ENCODE assay signal across 39 cellular contexts in genomic region chr17:58187675-58188074, GRCh38. TPM values are rescaled to one million over a fixed set of nuclear protein-coding genes. Genes with fewer than 3 reads are reported as not detected.
"Had no signal": no experiment of that assay in that cellular context is flagged by ENCODE, and none has a peak within 500 bp of the region (broad histone marks: within the 10 kb centered on the region; RNA-seq: fewer than 3 reads in every experiment).

No MANE protein-coding gene starts in this region.

- DNase-seq: activated B cell treated with CpG ODN at 0.5 μM for 24 hours; activated CD4-positive, alpha-beta memory T cell treated with anti-CD3 and anti-CD28 coated beads for 36 hours; activated CD4-positive, alpha-beta T cell treated with anti-CD3 and anti-CD28 coated beads, Interleukin-2, amount 10 ng/mL, durations not matched to agents 24 days and 14 days; activated CD8-positive, alpha-beta memory T cell treated with anti-CD3 and anti-CD28 coated beads, Interleukin-2, amount 10 ng/mL, durations not matched to agents 7 days and 5 days; activated CD8-positive, alpha-beta memory T cell treated with anti-CD3 and anti-CD28 coated beads, Interleukin-2, amount 50 U/mL, for 4 hours; activated CD8-positive, alpha-beta T cell treated with anti-CD3 and anti-CD28 coated beads, Interleukin-2, amount 10 ng/mL, durations not matched to agents 7 days and 5 days; activated effector memory CD4-positive, alpha-beta T cell treated with anti-CD3 and anti-CD28 coated beads, Interleukin-2, amount 50 U/mL, for 16 hours; activated naive CD4-positive, alpha-beta T cell treated with anti-CD3 and anti-CD28 coated beads for 36 hours; activated naive CD8-positive, alpha-beta T cell treated with anti-CD3 and anti-CD28 coated beads for 36 hours; activated naive CD8-positive, alpha-beta T cell treated with anti-CD3 and anti-CD28 coated beads, Interleukin-2, amount 50 U/mL, for 24 hours; activated T-cell treated with anti-CD3 and anti-CD28 coated beads, Interleukin-2, amount 50 U/mL, for 1 hour; activated T-cell treated with anti-CD3 and anti-CD28 coated beads, Interleukin-2, amount 50 U/mL, for 48 hours; adrenal gland; amygdala; aorta; body of pancreas; caudate nucleus; cortex of kidney; dermis blood vessel endothelial cell; effector CD4-positive, alpha-beta T cell; effector memory CD8-positive, alpha-beta T cell; esophagus squamous epithelium; foreskin melanocyte; head of caudate nucleus; T-helper 17 cell; T1000; WERI-Rb-1 had no signal

- H3K9me3 Mint-ChIP-seq: activated B cell treated with CpG ODN at 0.5 μM for 24 hours; activated CD4-positive, alpha-beta memory T cell treated with anti-CD3 and anti-CD28 coated beads for 36 hours; activated CD4-positive, alpha-beta T cell treated with anti-CD3 and anti-CD28 coated beads, Interleukin-2, amount 10 ng/mL, durations not matched to agents 24 days and 14 days; activated naive CD4-positive, alpha-beta T cell treated with anti-CD3 and anti-CD28 coated beads for 36 hours; activated naive CD4-positive, alpha-beta T cell treated with anti-CD3 and anti-CD28 coated beads, Interleukin-2, amount 50 U/mL, for 24 hours; activated naive CD8-positive, alpha-beta T cell treated with anti-CD3 and anti-CD28 coated beads for 36 hours; activated naive CD8-positive, alpha-beta T cell treated with anti-CD3 and anti-CD28 coated beads, Interleukin-2, amount 50 U/mL, for 24 hours; activated T-helper 1 cell treated with anti-CD3 and anti-CD28 coated beads, Interleukin-12 subunit alpha, Interleukin-12 subunit beta, Interleukin-2, Interleukin-4 antibody, amounts not matched to agents 30 ng/mL and 10 ng/mL and 1 ng/mL, durations not matched to agents 14 hours and 24 hours and 36 hours; activated T-helper 2 cell treated with anti-CD3 and anti-CD28 coated beads, Interferon-gamma antibody, Interleukin-2, Interleukin-4, amounts not matched to agents 10 μg/mL and 5 μg/mL and 100 μg/mL, durations not matched to agents 14 hours and 24 hours and 36 hours; effector memory CD8-positive, alpha-beta T cell; T-helper 2 cell treated with Interferon-gamma antibody and Interleukin-4, amounts not matched to agents 5 μg/mL and 100 μg/mL, for 36 hours had no signal

- H3K4me3 ChIP-seq: adrenal gland, body of pancreas, esophagus squamous epithelium had no signal

- H3K27me3 ChIP-seq: adrenal gland, body of pancreas had no signal

- H3K9me3 ChIP-seq: adrenal gland, body of pancreas, esophagus squamous epithelium had no signal

- ATAC-seq: activated CD4-positive, CD25-positive, alpha-beta regulatory T cell treated with anti-CD3 and anti-CD28 coated beads, Interleukin-2, amount 50 U/mL, for 24 hours; activated CD8-positive, alpha-beta memory T cell treated with anti-CD3 and anti-CD28 coated beads, Interleukin-2, amount 10 ng/mL, durations not matched to agents 7 days and 5 days; activated CD8-positive, alpha-beta T cell treated with anti-CD3 and anti-CD28 coated beads, Interleukin-2, amount 10 ng/mL, durations not matched to agents 7 days and 5 days; activated naive CD8-positive, alpha-beta T cell treated with anti-CD3 and anti-CD28 coated beads, Interleukin-2, amount 50 U/mL, for 24 hours; body of pancreas; effector memory CD8-positive, alpha-beta T cell; T-helper 17 cell had no signal

- H3K4me3 Mint-ChIP-seq: activated B cell treated with CpG ODN at 0.5 μM for 24 hours; activated CD4-positive, alpha-beta memory T cell treated with anti-CD3 and anti-CD28 coated beads for 36 hours; activated CD4-positive, alpha-beta T cell treated with anti-CD3 and anti-CD28 coated beads, Interleukin-2, amount 10 ng/mL, durations not matched to agents 24 days and 14 days; activated CD8-positive, alpha-beta memory T cell treated with anti-CD3 and anti-CD28 coated beads, Interleukin-2, amount 10 ng/mL, durations not matched to agents 7 days and 5 days; activated CD8-positive, alpha-beta T cell treated with anti-CD3 and anti-CD28 coated beads, Interleukin-2, amount 10 ng/mL, durations not matched to agents 7 days and 5 days; activated naive CD4-positive, alpha-beta T cell treated with anti-CD3 and anti-CD28 coated beads for 36 hours; activated naive CD4-positive, alpha-beta T cell treated with anti-CD3 and anti-CD28 coated beads, Interleukin-2, amount 50 U/mL, for 24 hours; activated naive CD8-positive, alpha-beta T cell treated with anti-CD3 and anti-CD28 coated beads for 36 hours; activated naive CD8-positive, alpha-beta T cell treated with anti-CD3 and anti-CD28 coated beads, Interleukin-2, amount 50 U/mL, for 24 hours; activated T-helper 1 cell treated with anti-CD3 and anti-CD28 coated beads, Interleukin-12 subunit alpha, Interleukin-12 subunit beta, Interleukin-2, Interleukin-4 antibody, amounts not matched to agents 30 ng/mL and 10 ng/mL and 1 ng/mL, durations not matched to agents 14 hours and 24 hours and 36 hours; effector memory CD8-positive, alpha-beta T cell; T-helper 17 cell; T-helper 2 cell treated with Interferon-gamma antibody and Interleukin-4, amounts not matched to agents 5 μg/mL and 100 μg/mL, for 36 hours had no signal

- H3K27ac Mint-ChIP-seq: activated B cell treated with CpG ODN at 0.5 μM for 24 hours; activated CD4-positive, alpha-beta memory T cell treated with anti-CD3 and anti-CD28 coated beads for 36 hours; activated CD4-positive, alpha-beta T cell treated with anti-CD3 and anti-CD28 coated beads, Interleukin-2, amount 10 ng/mL, durations not matched to agents 24 days and 14 days; activated CD8-positive, alpha-beta memory T cell treated with anti-CD3 and anti-CD28 coated beads, Interleukin-2, amount 10 ng/mL, durations not matched to agents 7 days and 5 days; activated CD8-positive, alpha-beta T cell treated with anti-CD3 and anti-CD28 coated beads, Interleukin-2, amount 10 ng/mL, durations not matched to agents 7 days and 5 days; activated naive CD4-positive, alpha-beta T cell treated with anti-CD3 and anti-CD28 coated beads for 36 hours; activated naive CD4-positive, alpha-beta T cell treated with anti-CD3 and anti-CD28 coated beads, Interleukin-2, amount 50 U/mL, for 24 hours; activated naive CD8-positive, alpha-beta T cell treated with anti-CD3 and anti-CD28 coated beads for 36 hours; activated naive CD8-positive, alpha-beta T cell treated with anti-CD3 and anti-CD28 coated beads, Interleukin-2, amount 50 U/mL, for 24 hours; activated T-helper 1 cell treated with anti-CD3 and anti-CD28 coated beads, Interleukin-12 subunit alpha, Interleukin-12 subunit beta, Interleukin-2, Interleukin-4 antibody, amounts not matched to agents 30 ng/mL and 10 ng/mL and 1 ng/mL, durations not matched to agents 14 hours and 24 hours and 36 hours; activated T-helper 2 cell treated with anti-CD3 and anti-CD28 coated beads, Interferon-gamma antibody, Interleukin-2, Interleukin-4, amounts not matched to agents 10 μg/mL and 5 μg/mL and 100 μg/mL, durations not matched to agents 14 hours and 24 hours and 36 hours; effector memory CD8-positive, alpha-beta T cell; T-helper 17 cell; T-helper 2 cell treated with Interferon-gamma antibody and Interleukin-4, amounts not matched to agents 5 μg/mL and 100 μg/mL, for 36 hours had no signal

- H3K4me1 Mint-ChIP-seq: activated naive CD4-positive, alpha-beta T cell treated with anti-CD3 and anti-CD28 coated beads, Interleukin-2, amount 50 U/mL, for 24 hours; activated naive CD8-positive, alpha-beta T cell treated with anti-CD3 and anti-CD28 coated beads for 36 hours; activated naive CD8-positive, alpha-beta T cell treated with anti-CD3 and anti-CD28 coated beads, Interleukin-2, amount 50 U/mL, for 24 hours had no signal

- H3K4me1 ChIP-seq: adrenal gland, body of pancreas had no signal

- H3K27ac ChIP-seq: adrenal gland, body of pancreas, epithelial cell of prostate, esophagus squamous epithelium, WERI-Rb-1 had no signal

- H3K36me3 ChIP-seq: adrenal gland, esophagus squamous epithelium, WERI-Rb-1 had no signal

- H3K36me3 Mint-ChIP-seq: activated CD4-positive, alpha-beta memory T cell treated with anti-CD3 and anti-CD28 coated beads for 36 hours; activated CD8-positive, alpha-beta memory T cell treated with anti-CD3 and anti-CD28 coated beads, Interleukin-2, amount 10 ng/mL, durations not matched to agents 7 days and 5 days; activated naive CD4-positive, alpha-beta T cell treated with anti-CD3 and anti-CD28 coated beads, Interleukin-2, amount 50 U/mL, for 24 hours; activated naive CD8-positive, alpha-beta T cell treated with anti-CD3 and anti-CD28 coated beads for 36 hours had no signal

RNA-seq across cellular contexts. Expression of gene EPX, which starts 4.9 kb away (rescaled TPM):
- total RNA-seq: activated B cell treated with CpG ODN at 0.5 μM for 24 hours; activated CD4-positive, alpha-beta memory T cell treated with anti-CD3 and anti-CD28 coated beads for 36 hours; activated CD4-positive, alpha-beta T cell treated with anti-CD3 and anti-CD28 coated beads, Interleukin-2, amount 10 ng/mL, durations not matched to agents 24 days and 14 days; activated CD8-positive, alpha-beta memory T cell treated with anti-CD3 and anti-CD28 coated beads for 36 hours; activated CD8-positive, alpha-beta memory T cell treated with anti-CD3 and anti-CD28 coated beads, Interleukin-2, amount 10 ng/mL, durations not matched to agents 7 days and 5 days; activated CD8-positive, alpha-beta T cell treated with anti-CD3 and anti-CD28 coated beads, Interleukin-2, amount 10 ng/mL, durations not matched to agents 7 days and 5 days; activated naive CD4-positive, alpha-beta T cell treated with anti-CD3 and anti-CD28 coated beads for 36 hours; activated naive CD8-positive, alpha-beta T cell treated with anti-CD3 and anti-CD28 coated beads for 36 hours; activated T-helper 1 cell treated with anti-CD3 and anti-CD28 coated beads, Interleukin-12 subunit alpha, Interleukin-12 subunit beta, Interleukin-2, Interleukin-4 antibody, amounts not matched to agents 30 ng/mL and 10 ng/mL and 1 ng/mL, durations not matched to agents 14 hours and 24 hours and 36 hours; activated T-helper 2 cell treated with anti-CD3 and anti-CD28 coated beads, Interferon-gamma antibody, Interleukin-2, Interleukin-4, amounts not matched to agents 10 μg/mL and 5 μg/mL and 100 μg/mL, durations not matched to agents 14 hours and 24 hours and 36 hours; adrenal gland; aorta; body of pancreas; chondrocyte; dermis blood vessel endothelial cell; endothelial cell of umbilical vein; esophagus squamous epithelium; fibroblast of lung; fibroblast of villous mesenchyme; T-helper 17 cell had no signal
- polyA plus RNA-seq: adrenal gland, aorta, endothelial cell of umbilical vein, esophagus, fibroblast of lung had no signal

RNA-seq across cellular contexts. Expression of gene OR4D2, which starts 20.9 kb away (rescaled TPM):
- total RNA-seq: activated B cell treated with CpG ODN at 0.5 μM for 24 hours; activated CD4-positive, alpha-beta memory T cell treated with anti-CD3 and anti-CD28 coated beads for 36 hours; activated CD4-positive, alpha-beta T cell treated with anti-CD3 and anti-CD28 coated beads, Interleukin-2, amount 10 ng/mL, durations not matched to agents 24 days and 14 days; activated CD8-positive, alpha-beta memory T cell treated with anti-CD3 and anti-CD28 coated beads for 36 hours; activated CD8-positive, alpha-beta memory T cell treated with anti-CD3 and anti-CD28 coated beads, Interleukin-2, amount 10 ng/mL, durations not matched to agents 7 days and 5 days; activated CD8-positive, alpha-beta T cell treated with anti-CD3 and anti-CD28 coated beads, Interleukin-2, amount 10 ng/mL, durations not matched to agents 7 days and 5 days; activated naive CD4-positive, alpha-beta T cell treated with anti-CD3 and anti-CD28 coated beads for 36 hours; activated naive CD8-positive, alpha-beta T cell treated with anti-CD3 and anti-CD28 coated beads for 36 hours; activated T-helper 1 cell treated with anti-CD3 and anti-CD28 coated beads, Interleukin-12 subunit alpha, Interleukin-12 subunit beta, Interleukin-2, Interleukin-4 antibody, amounts not matched to agents 30 ng/mL and 10 ng/mL and 1 ng/mL, durations not matched to agents 14 hours and 24 hours and 36 hours; activated T-helper 2 cell treated with anti-CD3 and anti-CD28 coated beads, Interferon-gamma antibody, Interleukin-2, Interleukin-4, amounts not matched to agents 10 μg/mL and 5 μg/mL and 100 μg/mL, durations not matched to agents 14 hours and 24 hours and 36 hours; adrenal gland; aorta; body of pancreas; chondrocyte; dermis blood vessel endothelial cell; endothelial cell of umbilical vein; esophagus squamous epithelium; fibroblast of lung; fibroblast of villous mesenchyme; T-helper 17 cell had no signal
- polyA plus RNA-seq: adrenal gland, aorta, endothelial cell of umbilical vein, esophagus, fibroblast of lung had no signal

RNA-seq across cellular contexts. Expression of gene OR4D1, which starts 39.5 kb away (rescaled TPM):
- total RNA-seq: activated B cell treated with CpG ODN at 0.5 μM for 24 hours, adrenal gland, aorta, body of pancreas, chondrocyte, dermis blood vessel endothelial cell, endothelial cell of umbilical vein, esophagus squamous epithelium, fibroblast of lung, fibroblast of villous mesenchyme had no signal
- polyA plus RNA-seq: aorta, endothelial cell of umbilical vein, fibroblast of lung had no signal

RNA-seq across cellular contexts. Expression of gene LPO, which starts 50.7 kb away (rescaled TPM):
- total RNA-seq: activated B cell treated with CpG ODN at 0.5 μM for 24 hours; activated CD4-positive, alpha-beta memory T cell treated with anti-CD3 and anti-CD28 coated beads for 36 hours; activated CD4-positive, alpha-beta T cell treated with anti-CD3 and anti-CD28 coated beads, Interleukin-2, amount 10 ng/mL, durations not matched to agents 24 days and 14 days; activated CD8-positive, alpha-beta memory T cell treated with anti-CD3 and anti-CD28 coated beads for 36 hours; activated CD8-positive, alpha-beta memory T cell treated with anti-CD3 and anti-CD28 coated beads, Interleukin-2, amount 10 ng/mL, durations not matched to agents 7 days and 5 days; activated CD8-positive, alpha-beta T cell treated with anti-CD3 and anti-CD28 coated beads, Interleukin-2, amount 10 ng/mL, durations not matched to agents 7 days and 5 days; activated naive CD4-positive, alpha-beta T cell treated with anti-CD3 and anti-CD28 coated beads for 36 hours; activated naive CD8-positive, alpha-beta T cell treated with anti-CD3 and anti-CD28 coated beads for 36 hours; activated T-helper 1 cell treated with anti-CD3 and anti-CD28 coated beads, Interleukin-12 subunit alpha, Interleukin-12 subunit beta, Interleukin-2, Interleukin-4 antibody, amounts not matched to agents 30 ng/mL and 10 ng/mL and 1 ng/mL, durations not matched to agents 14 hours and 24 hours and 36 hours; activated T-helper 2 cell treated with anti-CD3 and anti-CD28 coated beads, Interferon-gamma antibody, Interleukin-2, Interleukin-4, amounts not matched to agents 10 μg/mL and 5 μg/mL and 100 μg/mL, durations not matched to agents 14 hours and 24 hours and 36 hours; adrenal gland; aorta; body of pancreas; chondrocyte; endothelial cell of umbilical vein; fibroblast of lung; fibroblast of villous mesenchyme had no signal
- polyA plus RNA-seq: aorta, endothelial cell of umbilical vein, esophagus, fibroblast of lung had no signal
